In the genomic region with DNA sequence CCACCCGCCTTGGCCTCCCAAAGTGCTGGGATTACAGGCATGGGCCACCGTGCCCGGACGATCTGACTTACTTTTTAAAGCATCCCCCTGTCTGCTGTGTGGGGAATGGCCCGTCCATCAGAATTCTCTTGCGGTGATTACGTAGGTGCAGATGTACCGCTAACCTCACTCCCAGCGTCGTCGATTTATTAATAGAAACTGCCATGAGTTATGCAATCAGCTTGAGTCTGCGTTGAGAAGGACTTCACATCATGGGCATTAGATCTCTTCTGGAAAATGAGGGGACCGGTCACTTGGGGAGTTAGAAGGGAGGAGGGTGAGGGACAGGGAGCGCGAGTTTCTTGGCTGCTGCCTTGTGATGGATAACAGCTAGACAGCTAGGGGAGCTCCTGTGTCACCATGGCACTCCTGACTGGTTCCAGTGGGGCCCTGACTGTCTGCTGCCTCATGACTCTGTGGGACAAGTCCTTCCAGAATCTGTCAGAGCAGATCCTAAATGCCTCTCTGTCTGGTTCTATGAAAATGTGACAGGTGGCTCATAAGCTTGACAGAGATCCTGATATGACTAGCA, we compare ENCODE assay signal across 1 cellular context.
TF ChIP-seq lines count a peak whose summit lies in the region.

No MANE protein-coding gene starts in this region.

TF ChIP-seq in K562, 482 proteins besides CTCF, POLR2A, EP300 and RAD21 (continued from another document):
- TF ChIP-seq, protein P1, sequence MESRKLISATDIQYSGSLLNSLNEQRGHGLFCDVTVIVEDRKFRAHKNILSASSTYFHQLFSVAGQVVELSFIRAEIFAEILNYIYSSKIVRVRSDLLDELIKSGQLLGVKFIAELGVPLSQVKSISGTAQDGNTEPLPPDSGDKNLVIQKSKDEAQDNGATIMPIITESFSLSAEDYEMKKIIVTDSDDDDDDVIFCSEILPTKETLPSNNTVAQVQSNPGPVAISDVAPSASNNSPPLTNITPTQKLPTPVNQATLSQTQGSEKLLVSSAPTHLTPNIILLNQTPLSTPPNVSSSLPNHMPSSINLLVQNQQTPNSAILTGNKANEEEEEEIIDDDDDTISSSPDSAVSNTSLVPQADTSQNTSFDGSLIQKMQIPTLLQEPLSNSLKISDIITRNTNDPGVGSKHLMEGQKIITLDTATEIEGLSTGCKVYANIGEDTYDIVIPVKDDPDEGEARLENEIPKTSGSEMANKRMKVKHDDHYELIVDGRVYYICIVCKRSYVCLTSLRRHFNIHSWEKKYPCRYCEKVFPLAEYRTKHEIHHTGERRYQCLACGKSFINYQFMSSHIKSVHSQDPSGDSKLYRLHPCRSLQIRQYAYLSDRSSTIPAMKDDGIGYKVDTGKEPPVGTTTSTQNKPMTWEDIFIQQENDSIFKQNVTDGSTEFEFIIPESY (CRISPR knock-in tag; IDR thresholded peaks at IDR 0.05): peak; percentile 87
- TF ChIP-seq ZNF175 (CRISPR knock-in tag; IDR thresholded peaks at IDR 0.05; ENCODE audit: low read depth): no peak
- TF ChIP-seq, protein P2, sequence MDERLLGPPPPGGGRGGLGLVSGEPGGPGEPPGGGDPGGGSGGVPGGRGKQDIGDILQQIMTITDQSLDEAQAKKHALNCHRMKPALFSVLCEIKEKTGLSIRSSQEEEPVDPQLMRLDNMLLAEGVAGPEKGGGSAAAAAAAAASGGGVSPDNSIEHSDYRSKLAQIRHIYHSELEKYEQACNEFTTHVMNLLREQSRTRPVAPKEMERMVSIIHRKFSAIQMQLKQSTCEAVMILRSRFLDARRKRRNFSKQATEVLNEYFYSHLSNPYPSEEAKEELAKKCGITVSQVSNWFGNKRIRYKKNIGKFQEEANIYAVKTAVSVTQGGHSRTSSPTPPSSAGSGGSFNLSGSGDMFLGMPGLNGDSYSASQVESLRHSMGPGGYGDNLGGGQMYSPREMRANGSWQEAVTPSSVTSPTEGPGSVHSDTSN (CRISPR knock-in tag; IDR thresholded peaks at IDR 0.05; ENCODE audit: low read depth): no peak
- TF ChIP-seq, protein P2 (tag; conservative IDR thresholded peaks at IDR 0.05; ENCODE audit: low read depth): 0 out of 2 replicates have a peak, but pooled peaks have one; percentile 18
- TF ChIP-seq POLR2AphosphoS2 (IDR thresholded peaks at IDR 0.05; ENCODE audit: low read length): no peak
- TF ChIP-seq SMARCC2 (IDR thresholded peaks at IDR 0.05; ENCODE audit: low read depth): no peak
